Comparison of ENCODE assay signal across 23 cellular contexts in the genomic region with DNA sequence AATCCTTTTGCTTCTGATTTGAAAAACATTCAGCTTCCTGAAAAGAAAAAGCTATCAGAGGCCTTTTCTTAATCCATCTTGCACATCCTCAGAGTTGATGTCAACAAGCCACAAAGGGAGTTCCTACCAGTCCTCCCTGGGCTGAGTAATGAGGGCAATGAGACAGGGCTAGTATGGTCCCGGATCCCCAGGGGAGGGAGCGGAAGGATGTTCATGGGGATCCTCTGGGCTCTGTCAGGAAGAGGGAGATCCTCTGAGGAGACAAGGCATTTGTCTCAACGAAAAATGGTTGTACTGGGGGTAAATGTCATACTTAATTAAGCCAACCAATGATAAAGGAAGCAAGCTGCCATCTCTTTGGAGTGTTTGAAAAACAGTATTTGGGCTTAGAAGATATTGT.
"Had no signal": no experiment of that assay in that cellular context is flagged by ENCODE, and none has a peak within 500 bp of the region (broad histone marks: within the 10 kb centered on the region; RNA-seq: fewer than 3 reads in every experiment).

No MANE protein-coding gene starts in this region.

- H3K4me1 ChIP-seq: colonic mucosa, foreskin keratinocyte, lower lobe of right lung had no signal

- H3K9me3 Mint-ChIP-seq: memory B cell; mesothelial cell of epicardium; natural killer cell treated with Interleukin-12 subunit alpha and Interleukin-12 subunit beta and Interleukin-15 and Interleukin-18, amount 100 ng/mL, for 72 hours; stimulated activated naive B cell treated with anti-CD40 and anti-IgM and Interleukin-4, amounts not matched to agents 10 μg/mL and 1 μg/mL and 100 μg/mL, for 72 hours had no signal

- H3K27me3 Mint-ChIP-seq: stimulated activated naive B cell treated with anti-CD40 and anti-IgM and Interleukin-4, amounts not matched to agents 10 μg/mL and 1 μg/mL and 100 μg/mL, for 72 hours; stimulated activated naive CD8-positive, alpha-beta T cell treated with anti-CD3 and anti-CD28 coated beads, Interleukin-15, amount 100 ng/mL, for 72 hours had no signal

- H3K36me3 ChIP-seq: colonic mucosa, heart left ventricle, left lung, lower lobe of right lung, spleen, transverse colon had no signal

- H3K27me3 ChIP-seq: colonic mucosa, foreskin keratinocyte, heart left ventricle, left lung, spleen, testis, transverse colon had no signal

- H3K36me3 Mint-ChIP-seq: memory B cell; mesothelial cell of epicardium; natural killer cell treated with Interleukin-12 subunit alpha and Interleukin-12 subunit beta and Interleukin-15 and Interleukin-18, amount 100 ng/mL, for 72 hours; stimulated activated naive B cell treated with anti-CD40 and anti-IgM and Interleukin-4, amounts not matched to agents 10 μg/mL and 1 μg/mL and 100 μg/mL, for 72 hours had no signal

- H3K27ac Mint-ChIP-seq: memory B cell; mesothelial cell of epicardium; natural killer cell treated with Interleukin-12 subunit alpha and Interleukin-12 subunit beta and Interleukin-15 and Interleukin-18, amount 100 ng/mL, for 72 hours; stimulated activated naive B cell treated with anti-CD40 and anti-IgM and Interleukin-4, amounts not matched to agents 10 μg/mL and 1 μg/mL and 100 μg/mL, for 72 hours; stimulated activated naive CD8-positive, alpha-beta T cell treated with anti-CD3 and anti-CD28 coated beads, Interleukin-15, amount 100 ng/mL, for 72 hours had no signal

- DNase-seq: colonic mucosa; dermis blood vessel endothelial cell; erythroblast; foreskin keratinocyte; heart left ventricle; hypothalamus; islet precursor cell; left lung; lower lobe of right lung; psoas muscle; retina; spleen; stimulated activated CD4-positive, alpha-beta T cell treated with anti-CD3 and anti-CD28 coated beads, Interleukin-15, amount 100 ng/mL, for 24 hours; stimulated activated CD4-positive, alpha-beta T cell treated with anti-CD3 and anti-CD28 coated beads, Interleukin-1b, Interleukin-23, amount 100 ng/mL, for 48 hours; stimulated activated CD4-positive, alpha-beta T cell treated with anti-CD3 and anti-CD28 coated beads, Interleukin-4, amount 100 ng/mL, for 24 hours; stimulated activated naive B cell treated with anti-CD40 and anti-IgM and Interleukin-4, amounts not matched to agents 10 μg/mL and 1 μg/mL and 100 μg/mL, for 72 hours; stimulated activated naive CD8-positive, alpha-beta T cell treated with anti-CD3 and anti-CD28 coated beads, Interleukin-15, amount 100 ng/mL, for 72 hours; testis; transverse colon had no signal

- H3K4me3 Mint-ChIP-seq: memory B cell; mesothelial cell of epicardium; natural killer cell treated with Interleukin-12 subunit alpha and Interleukin-12 subunit beta and Interleukin-15 and Interleukin-18, amount 100 ng/mL, for 72 hours; stimulated activated naive B cell treated with anti-CD40 and anti-IgM and Interleukin-4, amounts not matched to agents 10 μg/mL and 1 μg/mL and 100 μg/mL, for 72 hours; stimulated activated naive CD8-positive, alpha-beta T cell treated with anti-CD3 and anti-CD28 coated beads, Interleukin-15, amount 100 ng/mL, for 72 hours had no signal

- H3K9me3 ChIP-seq: colonic mucosa, left lung, lower lobe of right lung, psoas muscle, spleen, testis, transverse colon had no signal

- H3K27ac ChIP-seq: colonic mucosa, foreskin keratinocyte, heart left ventricle, left lung, lower lobe of right lung, psoas muscle, spleen, testis, transverse colon had no signal

- H3K4me3 ChIP-seq: colonic mucosa, heart left ventricle, left lung, lower lobe of right lung, psoas muscle, spleen, testis, transverse colon had no signal

- H3K4me1 Mint-ChIP-seq: memory B cell; stimulated activated naive B cell treated with anti-CD40 and anti-IgM and Interleukin-4, amounts not matched to agents 10 μg/mL and 1 μg/mL and 100 μg/mL, for 72 hours; stimulated activated naive CD8-positive, alpha-beta T cell treated with anti-CD3 and anti-CD28 coated beads, Interleukin-15, amount 100 ng/mL, for 72 hours had no signal

- ATAC-seq: foreskin keratinocyte; left lung; lower lobe of right lung; natural killer cell treated with Interleukin-12 subunit alpha and Interleukin-12 subunit beta and Interleukin-15 and Interleukin-18, amount 100 ng/mL, for 72 hours; sciatic nerve; stimulated activated naive B cell treated with anti-CD40 and anti-IgM and Interleukin-4, amounts not matched to agents 10 μg/mL and 1 μg/mL and 100 μg/mL, for 72 hours had no signal
